23 cellular contexts compared by ENCODE assay signal in genomic region chr17:78692460-78693010, GRCh38.
DNase-seq lines count a peak whose midpoint lies in the region; ATAC-seq, FAIRE-seq and TF ChIP-seq lines count a peak whose summit lies in the region.
"Had no signal": no experiment of that assay in that cellular context is flagged by ENCODE, and none has a peak within 500 bp of the region (broad histone marks: within the 10 kb centered on the region; RNA-seq: fewer than 3 reads in every experiment).

No MANE protein-coding gene starts in this region.

- 94% methylated on average over 15 of the region's 15 CpGs for WGBS in A549 (ENCODE audit: missing lambda C conversion rate)

- CTCF ChIA-PET in A549 (lab: Yijun Ruan, JAX), result interaction anchor here (0.8 to 4.6 kb wide), 5 partner anchors 16 to 332 kb away, joined by 3 to 32 read pairs (median 3); no protein-coding TSS in a partner anchor

- TF ChIP-seq EP300 in A549 (IDR thresholded peaks at IDR 0.05), result no peak

- no peaks in the 10 kb centered on the region for H3K9me3 ChIP-seq in A549
- H3K9me3 ChIP-seq: adrenal gland, prostate gland, tibial artery had no signal

- no peaks in the 10 kb centered on the region for H3K4me1 ChIP-seq in A549
- H3K4me1 ChIP-seq: adrenal gland, neural progenitor cell, prostate gland, tibial artery had no signal

- no peak for DNase-seq in T-helper 1 cell
- no peak for DNase-seq in A549 (ENCODE audit: low read depth in 1 of 2, low spot score in 1 of 2)
- peak; percentile 68 for DNase-seq in mesenteric fat pad (ENCODE audit: low spot score)
- no peak for DNase-seq in NCI-H2107 treated with DMSO at 0.1 percent for 48 hours (lab: John Stamatoyannopoulos, UW; ENCODE audit: unreplicated experiment)
- DNase-seq: activated CD8-positive, alpha-beta memory T cell treated with anti-CD3 and anti-CD28 coated beads for 24 hours; activated T-cell treated with anti-CD3 and anti-CD28 coated beads, Interleukin-2, amount 50 U/mL, for 4 hours; dermis blood vessel endothelial cell; DMS79; left ventricle myocardium superior; MV-4-11; NCI-H1694 treated with DMSO at 0.1 percent for 48 hours; NCI-H526 treated with DMSO at 0.1 percent for 48 hours; tibial artery; WERI-Rb-1 had no signal

- H3K27ac Mint-ChIP-seq in T-helper 1 cell treated with Interleukin-12 subunit alpha and Interleukin-12 subunit beta and Interleukin-4 antibody, amounts not matched to agents 30 μg/mL and 1 μg/mL, for 36 hours, result peak overlapping the region; percentile 39
- H3K27ac Mint-ChIP-seq: neural progenitor cell had no signal

- FAIRE-seq in A549 (lab: Jason Lieb, UNC), result no peak

- peaks cover 21% of the 10 kb centered on the region for H3K4me1 Mint-ChIP-seq in T-helper 1 cell treated with Interleukin-12 subunit alpha and Interleukin-12 subunit beta and Interleukin-4 antibody, amounts not matched to agents 30 μg/mL and 1 μg/mL, for 36 hours (ENCODE audit: low read depth)
- H3K4me1 Mint-ChIP-seq: neural progenitor cell had no signal

- no peaks in the 10 kb centered on the region for H3K9me3 Mint-ChIP-seq in T-helper 1 cell treated with Interleukin-12 subunit alpha and Interleukin-12 subunit beta and Interleukin-4 antibody, amounts not matched to agents 30 μg/mL and 1 μg/mL, for 36 hours
- H3K9me3 Mint-ChIP-seq: activated T-cell treated with anti-CD3 and anti-CD28 coated beads, Interleukin-2, amount 50 U/mL, for 4 hours had no signal

- no peak overlapping the region for H3K27ac ChIP-seq in A549
- H3K27ac ChIP-seq in angular gyrus (ENCODE audit: low read depth, low read length), result peak overlapping the region; percentile 7
- H3K27ac ChIP-seq: 22Rv1, adrenal gland, epithelial cell of prostate, neural progenitor cell, prostate gland, tibial artery, WERI-Rb-1 had no signal

- no peak overlapping the region for H3K4me3 Mint-ChIP-seq in T-helper 1 cell treated with Interleukin-12 subunit alpha and Interleukin-12 subunit beta and Interleukin-4 antibody, amounts not matched to agents 30 μg/mL and 1 μg/mL, for 36 hours
- H3K4me3 Mint-ChIP-seq: activated T-cell treated with anti-CD3 and anti-CD28 coated beads, Interleukin-2, amount 50 U/mL, for 4 hours; neural progenitor cell had no signal

- no peak for TF ChIP-seq RAD21 in A549 (conservative IDR thresholded peaks at IDR 0.05 in 1 of 2, IDR thresholded peaks at IDR 0.05 in 1 of 2)

- POLR2A ChIA-PET in A549 (lab: Yijun Ruan, JAX), result no interaction called here

- no peak for ATAC-seq in A549
- no peak for ATAC-seq in GM21526 (IDR thresholded peaks at IDR 0.05; ENCODE audit: low FRiP score, unreplicated experiment)
- no peak for ATAC-seq in activated CD4-positive, CD25-positive, alpha-beta regulatory T cell treated with anti-CD3 and anti-CD28 coated beads, Interleukin-2, amount 50 U/mL, for 24 hours
- ATAC-seq: activated T-cell treated with anti-CD3 and anti-CD28 coated beads, Interleukin-2, amount 50 U/mL, for 4 hours; left ventricle myocardium superior had no signal

- TF ChIP-seq POLR2A in A549 (IDR thresholded peaks at IDR 0.05; ENCODE audit: low read length), result no peak

- peaks cover 75% of the 10 kb centered on the region for H3K36me3 Mint-ChIP-seq in T-helper 1 cell treated with Interleukin-12 subunit alpha and Interleukin-12 subunit beta and Interleukin-4 antibody, amounts not matched to agents 30 μg/mL and 1 μg/mL, for 36 hours (ENCODE audit: low read depth)

- no peak for TF ChIP-seq CTCF in A549 (IDR thresholded peaks at IDR 0.05)

- no peak overlapping the region for H3K4me2 ChIP-seq in A549
- H3K4me2 ChIP-seq: neural progenitor cell had no signal

- H3K4me3 ChIP-seq in A549, result no peak overlapping the region
- H3K4me3 ChIP-seq: adrenal gland, neural progenitor cell, prostate gland, tibial artery had no signal

- no peaks in the 10 kb centered on the region for H3K27me3 Mint-ChIP-seq in T-helper 1 cell treated with Interleukin-12 subunit alpha and Interleukin-12 subunit beta and Interleukin-4 antibody, amounts not matched to agents 30 μg/mL and 1 μg/mL, for 36 hours (ENCODE audit: low read depth)

TF ChIP-seq in A549, 52 proteins besides CTCF, POLR2A, EP300 and RAD21:
- peak; percentile 97 for TF ChIP-seq MAFK (IDR thresholded peaks at IDR 0.05; ENCODE audit: partially characterized antibody)
- no peak for TF ChIP-seq RNF2 (IDR thresholded peaks at IDR 0.05; ENCODE audit: borderline replicate concordance, low read depth)
